ENCODE assay signal across 36 cellular contexts in the genomic region with DNA sequence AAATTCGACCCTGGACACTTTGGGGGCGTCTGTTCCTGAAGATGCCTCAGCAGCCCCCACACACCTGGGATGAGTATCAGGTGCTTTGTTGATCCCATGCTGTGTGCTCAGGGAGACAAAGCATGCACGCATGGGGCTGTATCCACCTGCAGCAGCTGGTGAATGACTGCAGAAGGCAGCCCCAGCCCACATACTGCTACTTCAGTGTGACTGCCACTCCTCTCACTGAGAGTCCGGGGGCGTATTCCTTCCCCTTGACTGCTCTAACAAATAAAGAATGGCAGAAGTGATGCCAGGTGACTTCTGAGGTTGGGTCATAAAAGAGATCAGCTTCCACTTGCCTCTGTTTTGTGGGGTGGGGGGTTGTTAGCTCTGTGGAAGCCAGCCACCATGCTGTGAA.
"Had no signal": no experiment of that assay in that cellular context is flagged by ENCODE, and none has a peak within 500 bp of the region (broad histone marks: within the 10 kb centered on the region; RNA-seq: fewer than 3 reads in every experiment).

No MANE protein-coding gene starts in this region.

- H3K27ac Mint-ChIP-seq: activated CD4-positive, alpha-beta T cell treated with anti-CD3 and anti-CD28 coated beads, Interleukin-2, amount 10 ng/mL, durations not matched to agents 24 days and 14 days; activated CD8-positive, alpha-beta T cell treated with anti-CD3 and anti-CD28 coated beads for 36 hours; activated naive CD8-positive, alpha-beta T cell treated with anti-CD3 and anti-CD28 coated beads for 36 hours; activated T-cell treated with anti-CD3 and anti-CD28 coated beads, Interleukin-2, amount 50 U/mL, for 72 hours; activated T-helper 17 cell treated with anti-CD3 and anti-CD28 coated beads, Interleukin-2, amount 50 U/mL, for 72 hours had no signal

- H3K9me3 ChIP-seq: colonic mucosa had no signal

- DNase-seq: activated CD4-positive, alpha-beta T cell treated with anti-CD3 and anti-CD28 coated beads for 1 hour; activated CD4-positive, alpha-beta T cell treated with anti-CD3 and anti-CD28 coated beads, Interleukin-2, amount 10 ng/mL, durations not matched to agents 24 days and 14 days; activated CD4-positive, alpha-beta T cell treated with anti-CD3 and anti-CD28 coated beads, Interleukin-2, amount 50 U/mL, for 4 hours; activated CD4-positive, CD25-positive, alpha-beta regulatory T cell; activated CD8-positive, alpha-beta T cell treated with anti-CD3 and anti-CD28 coated beads for 36 hours; activated effector memory CD4-positive, alpha-beta T cell treated with anti-CD3 and anti-CD28 coated beads, Interleukin-2, amount 50 U/mL, for 16 hours; activated naive CD4-positive, alpha-beta T cell; activated naive CD4-positive, alpha-beta T cell treated with anti-CD3 and anti-CD28 coated beads, Interleukin-2, amount 50 U/mL, for 16 hours; activated naive CD8-positive, alpha-beta T cell treated with anti-CD3 and anti-CD28 coated beads for 36 hours; activated T-cell treated with anti-CD3 and anti-CD28 coated beads, Interleukin-2, amount 50 U/mL, for 1 hour; activated T-cell treated with anti-CD3 and anti-CD28 coated beads, Interleukin-2, amount 50 U/mL, for 72 hours; amniotic stem cell; aorta; brain microvascular endothelial cell; central memory CD4-positive, alpha-beta T cell; colonic mucosa; Karpas-422; NCI-H1105; NCI-H1417 treated with DMSO at 0.1 percent for 48 hours; NCI-H1694 treated with DMSO at 0.1 percent for 48 hours; NCI-H2029 treated with DMSO at 0.1 percent for 48 hours; NCI-H2227 treated with DMSO at 0.1 percent for 48 hours; NCI-H524 treated with DMSO at 0.1 percent for 48 hours; NCI-H748 treated with DMSO at 0.1 percent for 48 hours; NK-92 treated with Interleukin-12 subunit alpha and Interleukin-12 subunit beta, amount 100 ng/mL, for 24 hours; PC-3; Peyer's patch; RPMI8226; SIG-M5; T-cell; T-helper 2 cell; T-helper 9 cell had no signal

- H3K4me3 ChIP-seq: colonic mucosa, K562, Peyer's patch had no signal

- H3K27ac ChIP-seq: brain microvascular endothelial cell, colonic mucosa, Peyer's patch, VCaP had no signal

- ATAC-seq: activated CD8-positive, alpha-beta T cell treated with anti-CD3 and anti-CD28 coated beads for 36 hours; activated T-cell treated with anti-CD3 and anti-CD28 coated beads, Interleukin-2, amount 50 U/mL, for 72 hours; activated T-helper 17 cell treated with anti-CD3 and anti-CD28 coated beads, Interleukin-2, amount 50 U/mL, for 72 hours; PC-3; SK-N-SH treated with all-trans-retinoic acid at 6 μM for 48 hours; T-cell had no signal

- H3K4me1 ChIP-seq: colonic mucosa, Peyer's patch had no signal

- H3K4me1 Mint-ChIP-seq: activated CD4-positive, alpha-beta T cell treated with anti-CD3 and anti-CD28 coated beads, Interleukin-2, amount 10 ng/mL, durations not matched to agents 24 days and 14 days; activated naive CD8-positive, alpha-beta T cell treated with anti-CD3 and anti-CD28 coated beads for 36 hours; activated T-helper 17 cell treated with anti-CD3 and anti-CD28 coated beads, Interleukin-2, amount 50 U/mL, for 72 hours; T-cell had no signal

- H3K36me3 Mint-ChIP-seq: activated naive CD8-positive, alpha-beta T cell treated with anti-CD3 and anti-CD28 coated beads for 36 hours; T-cell had no signal

- H3K4me3 Mint-ChIP-seq: activated CD4-positive, alpha-beta T cell treated with anti-CD3 and anti-CD28 coated beads, Interleukin-2, amount 10 ng/mL, durations not matched to agents 24 days and 14 days; activated CD8-positive, alpha-beta T cell treated with anti-CD3 and anti-CD28 coated beads for 36 hours; activated naive CD8-positive, alpha-beta T cell treated with anti-CD3 and anti-CD28 coated beads for 36 hours; activated T-cell treated with anti-CD3 and anti-CD28 coated beads, Interleukin-2, amount 50 U/mL, for 72 hours; activated T-helper 17 cell treated with anti-CD3 and anti-CD28 coated beads, Interleukin-2, amount 50 U/mL, for 72 hours had no signal

- H3K36me3 ChIP-seq: brain microvascular endothelial cell, colonic mucosa, Peyer's patch had no signal
